15 cellular contexts compared by ENCODE assay signal in genomic region chr14:59330455-59330854, GRCh38.
DNase-seq lines count a peak whose midpoint lies in the region; ATAC-seq and TF ChIP-seq lines count a peak whose summit lies in the region.
"Had no signal": no experiment of that assay in that cellular context is flagged by ENCODE, and none has a peak within 500 bp of the region (broad histone marks: within the 10 kb centered on the region; RNA-seq: fewer than 3 reads in every experiment).

No MANE protein-coding gene starts in this region.

- TF ChIP-seq CTCF in heart right ventricle (IDR thresholded peaks at IDR 0.05) (peak in 1 of 9 donors; percentile 4), esophagus squamous epithelium (IDR thresholded peaks at IDR 0.05) (no peak), body of pancreas (IDR thresholded peaks at IDR 0.05) (no peak)

- 82 to 84% methylated on average over 5 of the region's 5 CpGs for WGBS in heart right ventricle, 2 donors
- WGBS in esophagus squamous epithelium, 2 donors = 80 to 92% methylated on average over 5 of the region's 5 CpGs
- 95 to 96% methylated on average over 5 of the region's 5 CpGs for WGBS in body of pancreas, 2 donors

- H3K4me1 ChIP-seq in heart right ventricle (peaks cover 11 to 65% (median 46%) of the 10 kb centered on the region in 9 donors), esophagus squamous epithelium (peaks cover 0 to 24% (median 22%) of the 10 kb centered on the region in 3 donors), body of pancreas (peaks cover 12% of the 10 kb centered on the region)

- no peak overlapping the region for H3K4me3 ChIP-seq in heart right ventricle
- no peak overlapping the region for H3K4me3 ChIP-seq in esophagus squamous epithelium
- no peak overlapping the region for H3K4me3 ChIP-seq in body of pancreas
- H3K4me3 ChIP-seq: A549 had no signal

- intact Hi-C loops in heart right ventricle (cut with DNase I) (loop anchor here in 8 of 10 donors (5.0 to 10.0 kb wide), 4 partner anchors 92 to 143 kb away; partner anchors contain the start of gene DAAM1 (in 3 of the 8)), left cardiac atrium (cut with DNase I) (loop anchor here in 1 of 2 donors (10.0 kb wide), 1 partner anchor 94 kb away; no protein-coding TSS in a partner anchor), esophagus squamous epithelium (cut with DNase I) (no loop called here), body of pancreas (cut with DNase I) (no loop called here)

- no peaks in the 10 kb centered on the region for H3K27me3 ChIP-seq in heart right ventricle
- H3K27me3 ChIP-seq in esophagus squamous epithelium = no peaks in the 10 kb centered on the region
- H3K27me3 ChIP-seq in body of pancreas = no peaks in the 10 kb centered on the region

- no peak for DNase-seq in heart right ventricle
- DNase-seq in left cardiac atrium = no peak
- DNase-seq in esophagus squamous epithelium (lab: John Stamatoyannopoulos, UW) = no peak
- DNase-seq in stimulated activated CD4-positive, alpha-beta T cell treated with anti-CD3 and anti-CD28 coated beads, Interleukin-2, amount 100 ng/mL, for 24 hours = no peak
- no peak for DNase-seq in RKO (ENCODE audit: low spot score)
- DNase-seq in central memory CD4-positive, alpha-beta T cell = no peak
- no peak for DNase-seq in body of pancreas
- DNase-seq: DND-41, foreskin melanocyte, NCI-H1092, T-helper 9 cell had no signal

- H3K9me3 ChIP-seq in heart right ventricle = no peaks in the 10 kb centered on the region
- no peaks in the 10 kb centered on the region for H3K9me3 ChIP-seq in esophagus squamous epithelium
- no peaks in the 10 kb centered on the region for H3K9me3 ChIP-seq in body of pancreas
- H3K9me3 ChIP-seq: A549 had no signal

- no peak for ATAC-seq in heart right ventricle
- no peak for ATAC-seq in left cardiac atrium
- ATAC-seq in HG03432 (IDR thresholded peaks at IDR 0.05; ENCODE audit: unreplicated experiment) = peak; percentile 96
- no peak for ATAC-seq in body of pancreas
- ATAC-seq: A549, left lobe of liver, right cardiac atrium had no signal

- H3K27ac ChIP-seq in heart right ventricle (peak overlapping the region in 6 of 10 donors; percentile 4 to 89 (median 86)), esophagus squamous epithelium (peak overlapping the region in 3 of 4 donors; percentile 58 to 78 (median 77)), body of pancreas (no peak overlapping the region)
- H3K27ac ChIP-seq: A549 had no signal

- H3K36me3 ChIP-seq in heart right ventricle (peaks cover 0 to 72% (median 23%) of the 10 kb centered on the region in 9 donors), esophagus squamous epithelium (peaks cover 0 to 70% (median 4%) of the 10 kb centered on the region in 3 donors), body of pancreas (replicated peaks in 1 of 2; ENCODE audit: insufficient read depth in 1 of 2, low read depth in 2 of 2) (peaks cover 0 to 8% of the 10 kb centered on the region in 2 donors)

- no peak for TF ChIP-seq POLR2A in esophagus squamous epithelium (IDR thresholded peaks at IDR 0.05)
- no peak for TF ChIP-seq POLR2A in body of pancreas (IDR thresholded peaks at IDR 0.05)

Comparison
In these comparisons a context has a peak if more than half of its experiments do, and no peak if none do; other contexts are left out.
1. H3K27ac ChIP-seq: peak in heart right ventricle (6 of 10) and esophagus squamous epithelium (3 of 4); none in body of pancreas (0 of 4).
2. intact Hi-C loops: an anchor here in heart right ventricle (5.0 to 10.0 kb wide); none called in esophagus squamous epithelium and body of pancreas.